Comparison of ENCODE assay signal across 36 cellular contexts in the genomic region with DNA sequence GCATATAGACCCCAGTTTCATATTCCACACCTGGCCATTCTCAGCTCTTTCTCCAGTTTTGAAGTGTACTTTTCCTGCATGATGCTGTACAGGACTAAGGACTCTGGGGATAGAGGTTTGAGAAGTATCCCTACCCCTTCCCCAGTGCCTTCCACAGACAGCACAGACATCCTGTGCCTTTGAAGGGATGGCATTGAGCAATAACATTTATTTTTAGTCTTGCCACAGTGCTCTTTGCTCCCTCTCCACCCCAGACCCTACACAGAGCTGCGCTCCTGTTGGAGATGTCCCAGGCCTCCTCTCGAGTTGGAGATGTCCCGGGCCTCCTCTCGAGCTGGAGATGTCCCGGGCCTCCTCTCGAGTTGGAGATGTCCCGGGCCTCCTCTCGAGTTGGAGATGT.
"Had no signal": no experiment of that assay in that cellular context is flagged by ENCODE, and none has a peak within 500 bp of the region (broad histone marks: within the 10 kb centered on the region; RNA-seq: fewer than 3 reads in every experiment).

No MANE protein-coding gene starts in this region.

- H3K4me3 ChIP-seq: Peyer's patch, SJCRH30, SK-N-MC had no signal

- H3K9me3 Mint-ChIP-seq: activated naive CD4-positive, alpha-beta T cell treated with anti-CD3 and anti-CD28 coated beads for 36 hours; activated naive CD4-positive, alpha-beta T cell treated with anti-CD3 and anti-CD28 coated beads, Interleukin-2, amount 50 U/mL, for 72 hours; activated T-cell treated with anti-CD3 and anti-CD28 coated beads, Interleukin-2, amount 50 U/mL, for 24 hours; activated T-helper 2 cell treated with anti-CD3 and anti-CD28 coated beads, Interferon-gamma antibody, Interleukin-2, Interleukin-4, amounts not matched to agents 10 μg/mL and 5 μg/mL and 100 μg/mL, durations not matched to agents 14 hours and 24 hours and 36 hours had no signal

- H3K27me3 Mint-ChIP-seq: activated T-cell treated with anti-CD3 and anti-CD28 coated beads, Interleukin-2, amount 50 U/mL, for 24 hours had no signal

- H3K36me3 Mint-ChIP-seq: activated naive CD4-positive, alpha-beta T cell treated with anti-CD3 and anti-CD28 coated beads, Interleukin-2, amount 50 U/mL, for 72 hours; brain had no signal

- H3K27ac Mint-ChIP-seq: activated CD8-positive, alpha-beta T cell treated with anti-CD3 and anti-CD28 coated beads, Interleukin-2, amount 10 ng/mL, durations not matched to agents 7 days and 5 days; activated naive CD4-positive, alpha-beta T cell treated with anti-CD3 and anti-CD28 coated beads for 36 hours; activated naive CD4-positive, alpha-beta T cell treated with anti-CD3 and anti-CD28 coated beads, Interleukin-2, amount 50 U/mL, for 72 hours; activated T-cell treated with anti-CD3 and anti-CD28 coated beads, Interleukin-2, amount 50 U/mL, for 24 hours; activated T-helper 2 cell treated with anti-CD3 and anti-CD28 coated beads, Interferon-gamma antibody, Interleukin-2, Interleukin-4, amounts not matched to agents 10 μg/mL and 5 μg/mL and 100 μg/mL, durations not matched to agents 14 hours and 24 hours and 36 hours had no signal

- DNase-seq: activated CD4-positive, alpha-beta T cell treated with anti-CD3 and anti-CD28 coated beads for 1 hour; activated CD4-positive, alpha-beta T cell treated with anti-CD3 and anti-CD28 coated beads for 48 hours; activated CD4-positive, alpha-beta T cell treated with anti-CD3 and anti-CD28 coated beads, Interleukin-2, amount 50 U/mL, for 48 hours; activated CD4-positive, CD25-positive, alpha-beta regulatory T cell; activated CD8-positive, alpha-beta T cell treated with anti-CD3 and anti-CD28 coated beads, Interleukin-2, amount 10 ng/mL, durations not matched to agents 7 days and 5 days; activated gamma-delta T cell treated with Interleukin-2 at 50 U/mL for 16 hours; activated naive CD4-positive, alpha-beta T cell treated with anti-CD3 and anti-CD28 coated beads for 36 hours; activated T-cell treated with anti-CD3 and anti-CD28 coated beads, Interleukin-2, amount 50 U/mL, for 24 hours; anterior cingulate cortex; caudate nucleus; cerebellar nuclear complex; NCI-H1092 treated with DMSO at 0.1 percent for 48 hours; NCI-H1417; NCI-H146; NCI-H187; NCI-H2029 treated with DMSO at 0.1 percent for 48 hours; NCI-H2107; NCI-H2171; NCI-H510A; NCI-H526; NCI-H748 treated with DMSO at 0.1 percent for 48 hours; NK-92 treated with Interleukin-12 subunit alpha and Interleukin-12 subunit beta, amount 100 ng/mL, for 24 hours; PC-3; Peyer's patch; SHP77; SJCRH30; SW 1271; T-helper 1 cell; T-helper 2 cell; T-helper 9 cell; WERI-Rb-1 had no signal

- H3K36me3 ChIP-seq: Peyer's patch, SJCRH30, WERI-Rb-1 had no signal

- H3K4me3 Mint-ChIP-seq: activated CD8-positive, alpha-beta T cell treated with anti-CD3 and anti-CD28 coated beads, Interleukin-2, amount 10 ng/mL, durations not matched to agents 7 days and 5 days; activated naive CD4-positive, alpha-beta T cell treated with anti-CD3 and anti-CD28 coated beads for 36 hours; activated T-cell treated with anti-CD3 and anti-CD28 coated beads, Interleukin-2, amount 50 U/mL, for 24 hours; brain had no signal

- H3K4me1 ChIP-seq: Peyer's patch, SJCRH30 had no signal

- H3K27ac ChIP-seq: Peyer's patch, RWPE1, SJCRH30, SK-N-MC, WERI-Rb-1 had no signal

- ATAC-seq: activated CD8-positive, alpha-beta T cell treated with anti-CD3 and anti-CD28 coated beads, Interleukin-2, amount 10 ng/mL, durations not matched to agents 7 days and 5 days; activated naive CD4-positive, alpha-beta T cell treated with anti-CD3 and anti-CD28 coated beads, Interleukin-2, amount 50 U/mL, for 72 hours had no signal

- H3K27me3 ChIP-seq: Peyer's patch, SJCRH30 had no signal

- H3K9me3 ChIP-seq: Peyer's patch, SJCRH30 had no signal
